ENCODE assay signal across 2 cellular contexts in the genomic region with DNA sequence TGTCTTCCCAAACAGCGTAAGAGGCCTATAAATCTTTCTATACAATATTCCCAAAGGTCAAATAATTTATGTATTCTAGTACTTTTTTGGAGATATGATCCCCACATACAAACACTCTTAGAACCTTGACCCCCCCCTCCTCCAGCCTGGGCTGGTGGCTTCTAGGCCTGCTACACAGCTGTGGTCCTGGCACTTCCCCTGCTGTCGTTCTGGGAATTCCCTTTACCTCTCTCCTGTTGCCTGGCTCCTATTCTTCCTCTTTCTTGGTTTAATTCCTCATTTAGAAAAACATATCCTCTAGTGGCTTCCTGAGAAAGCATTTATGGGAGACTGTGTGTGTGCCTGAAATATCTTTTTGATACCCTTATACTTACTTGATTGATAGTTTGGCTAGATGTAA.
TF ChIP-seq lines count a peak whose summit lies in the region.

No MANE protein-coding gene starts in this region.

TF ChIP-seq in HepG2, 621 proteins besides CTCF, POLR2A, EP300 and RAD21:
- TF ChIP-seq KDM5A (IDR thresholded peaks at IDR 0.05; ENCODE audit: borderline replicate concordance, low read length) (no peak), MAFG (CRISPR knock-in tag; IDR thresholded peaks at IDR 0.05) (no peak), DRAP1 (CRISPR knock-in tag; IDR thresholded peaks at IDR 0.05) (no peak), SNAPC4 (CRISPR knock-in tag; IDR thresholded peaks at IDR 0.05) (no peak), XRCC5 (optimal IDR thresholded peaks at IDR 0.05; ENCODE audit: low read length) (no peak), ZNF496 (CRISPR knock-in tag; IDR thresholded peaks at IDR 0.05; ENCODE audit: insufficient replicate concordance) (no peak), KLF16 (CRISPR knock-in tag; IDR thresholded peaks at IDR 0.05) (no peak), RORA (CRISPR knock-in tag; IDR thresholded peaks at IDR 0.05) (no peak), AGO1 (IDR thresholded peaks at IDR 0.05; ENCODE audit: low read depth, low read length, poor library complexity, severe bottlenecking) (no peak), CEBPZ (IDR thresholded peaks at IDR 0.05; ENCODE audit: low read length) (no peak), ZNF746 (CRISPR knock-in tag; IDR thresholded peaks at IDR 0.05) (no peak), TCF12 (IDR thresholded peaks at IDR 0.05) (no peak), TCF12 (CRISPR knock-in tag; IDR thresholded peaks at IDR 0.05) (no peak), ARID2 (CRISPR knock-in tag; IDR thresholded peaks at IDR 0.05; ENCODE audit: borderline replicate concordance) (no peak), TBX3 (IDR thresholded peaks at IDR 0.05; ENCODE audit: borderline replicate concordance) (no peak)

TF ChIP-seq in GM12878, 131 proteins besides CTCF, POLR2A, EP300 and RAD21:
- TF ChIP-seq NBN (IDR thresholded peaks at IDR 0.05) (no peak), ATF2 (IDR thresholded peaks at IDR 0.05; ENCODE audit: low read length) (no peak), SPI1 (IDR thresholded peaks at IDR 0.05; ENCODE audit: borderline replicate concordance, insufficient read depth, low read depth, low read length) (peak; percentile 48; the same call in 1 of the 2 replicates), ZNF384 (IDR thresholded peaks at IDR 0.05; ENCODE audit: borderline replicate concordance, low read depth, low read length) (no peak), ZBTB40 (IDR thresholded peaks at IDR 0.05; ENCODE audit: borderline replicate concordance) (no peak), IKZF2 (IDR thresholded peaks at IDR 0.05) (peak in 1 of 2 experiments; percentile 31; a peak in 1 of 4 replicates), BCL11A (IDR thresholded peaks at IDR 0.05; ENCODE audit: low read depth, low read length) (no peak), BMI1 (IDR thresholded peaks at IDR 0.05; ENCODE audit: borderline replicate concordance) (no peak), BRCA1 (IDR thresholded peaks at IDR 0.05; ENCODE audit: low read depth, low read length) (no peak), YY1 (IDR thresholded peaks at IDR 0.05; ENCODE audit: low read depth, low read length) (no peak), RUNX3 (IDR thresholded peaks at IDR 0.05; ENCODE audit: low read length) (0 out of 2 replicates have a peak, but pooled peaks have one; percentile 12), KDM1A (IDR thresholded peaks at IDR 0.05; ENCODE audit: borderline replicate concordance) (no peak), NR2C1 (IDR thresholded peaks at IDR 0.05) (no peak), CBX3 (IDR thresholded peaks at IDR 0.05; ENCODE audit: borderline replicate concordance, low read depth) (no peak), NRF1 (conservative IDR thresholded peaks at IDR 0.05; ENCODE audit: low read depth, low read length) (no peak), IKZF1 (conservative IDR thresholded peaks at IDR 0.05) (no peak)
